In genomic region chr3:134392336-134392983, GRCh38 we compare ENCODE assay signal across 14 cellular contexts. TPM values are rescaled to one million over a fixed set of nuclear protein-coding genes. Genes with fewer than 3 reads are reported as not detected.
DNase-seq lines count a peak whose midpoint lies in the region; ATAC-seq and TF ChIP-seq lines count a peak whose summit lies in the region.
"Had no signal": no experiment of that assay in that cellular context is flagged by ENCODE, and none has a peak within 500 bp of the region (broad histone marks: within the 10 kb centered on the region; RNA-seq: fewer than 3 reads in every experiment).

No MANE protein-coding gene starts in this region.

- H3K27ac ChIP-seq in suprapubic skin = peak overlapping the region; percentile 64
- H3K27ac ChIP-seq in CD4-positive, alpha-beta T cell (ENCODE audit: low read depth, low read length) = no peak overlapping the region
- H3K27ac ChIP-seq: RWPE1 had no signal

- no peaks in the 10 kb centered on the region for H3K9me3 ChIP-seq in T-helper 17 cell (ENCODE audit: control insufficient read depth, low read length, poor library complexity, severe bottlenecking)
- no peaks in the 10 kb centered on the region for H3K9me3 ChIP-seq in suprapubic skin
- no peaks in the 10 kb centered on the region for H3K9me3 ChIP-seq in CD4-positive, alpha-beta T cell (ENCODE audit: control insufficient read depth, low read length)
- H3K9me3 ChIP-seq: sigmoid colon had no signal

- peaks cover 11% of the 10 kb centered on the region for H3K4me1 Mint-ChIP-seq in T-helper 17 cell
- peaks cover 5% of the 10 kb centered on the region for H3K4me1 Mint-ChIP-seq in CD4-positive, alpha-beta T cell (ENCODE audit: low read depth)
- no peaks in the 10 kb centered on the region for H3K4me1 Mint-ChIP-seq in CD14-positive monocyte
- H3K4me1 Mint-ChIP-seq: activated naive CD4-positive, alpha-beta T cell treated with anti-CD3 and anti-CD28 coated beads, Interleukin-2, amount 50 U/mL, for 24 hours had no signal

- POLR2A ChIA-PET in CD4-positive, alpha-beta T cell (lab: Charles Lee) = no interaction called here

- TF ChIP-seq POLR2A in suprapubic skin (IDR thresholded peaks at IDR 0.05) = no peak

- no peak for ATAC-seq in T-helper 17 cell
- ATAC-seq in left cardiac atrium = peak; percentile 86 to 88
- ATAC-seq in CD4-positive, alpha-beta T cell (ENCODE audit: poor library complexity) = no peak
- ATAC-seq: CD8-positive, alpha-beta T cell; naive thymus-derived CD4-positive, alpha-beta T cell had no signal

- H3K36me3 ChIP-seq in suprapubic skin = no peaks in the 10 kb centered on the region
- H3K36me3 ChIP-seq: sigmoid colon had no signal

- no peaks in the 10 kb centered on the region for H3K9me3 Mint-ChIP-seq in CD4-positive, alpha-beta T cell
- H3K9me3 Mint-ChIP-seq in CD14-positive monocyte = peaks cover 0 to 10% (median 5%) of the 10 kb centered on the region in 7 donors
- H3K9me3 Mint-ChIP-seq: activated naive CD4-positive, alpha-beta T cell treated with anti-CD3 and anti-CD28 coated beads, Interleukin-2, amount 50 U/mL, for 24 hours; CD8-positive, alpha-beta T cell; naive thymus-derived CD4-positive, alpha-beta T cell had no signal

- H3K4me3 Mint-ChIP-seq in T-helper 17 cell = no peak overlapping the region
- no peak overlapping the region for H3K4me3 Mint-ChIP-seq in CD4-positive, alpha-beta T cell
- no peak overlapping the region for H3K4me3 Mint-ChIP-seq in CD14-positive monocyte
- H3K4me3 Mint-ChIP-seq: activated naive CD4-positive, alpha-beta T cell treated with anti-CD3 and anti-CD28 coated beads, Interleukin-2, amount 50 U/mL, for 24 hours; CD8-positive, alpha-beta T cell; naive thymus-derived CD4-positive, alpha-beta T cell had no signal

- no peak overlapping the region for H3K4me3 ChIP-seq in suprapubic skin
- H3K4me3 ChIP-seq: dorsolateral prefrontal cortex, sigmoid colon had no signal

- CTCF ChIA-PET in CD4-positive, alpha-beta T cell (lab: Charles Lee) = no interaction called here

- TF ChIP-seq CTCF in suprapubic skin (IDR thresholded peaks at IDR 0.05) (no peak), CD14-positive monocyte (IDR thresholded peaks at IDR 0.05) (no peak)
- no peak for TF ChIP-seq CTCF in CD4-positive, alpha-beta T cell (IDR thresholded peaks at IDR 0.05)

- WGBS in suprapubic skin = 27% methylated on average over 1 of the region's 1 CpG

- intact Hi-C loops in left cardiac atrium (cut with DNase I) (no loop called here), CD14-positive monocyte (cut with micrococcal nuclease) (no loop called here)
- intact Hi-C loops in CD4-positive, alpha-beta T cell (cut with DNase I, micrococcal nuclease) = no loop called here

- H3K36me3 Mint-ChIP-seq in T-helper 17 cell (ENCODE audit: low read depth) = peaks cover 5% of the 10 kb centered on the region
- no peaks in the 10 kb centered on the region for H3K36me3 Mint-ChIP-seq in CD4-positive, alpha-beta T cell (ENCODE audit: low read depth)
- H3K36me3 Mint-ChIP-seq in CD14-positive monocyte = no peaks in the 10 kb centered on the region
- H3K36me3 Mint-ChIP-seq: activated naive CD4-positive, alpha-beta T cell treated with anti-CD3 and anti-CD28 coated beads, Interleukin-2, amount 50 U/mL, for 24 hours; CD8-positive, alpha-beta T cell; naive thymus-derived CD4-positive, alpha-beta T cell had no signal

- no peaks in the 10 kb centered on the region for H3K27me3 ChIP-seq in suprapubic skin
- H3K27me3 ChIP-seq in CD4-positive, alpha-beta T cell (ENCODE audit: control insufficient read depth, insufficient read depth, low read length) = peaks cover 19% of the 10 kb centered on the region
- H3K27me3 ChIP-seq: sigmoid colon had no signal

- H3K27me3 Mint-ChIP-seq in T-helper 17 cell (peaks cover 82% of the 10 kb centered on the region), CD14-positive monocyte (ENCODE audit: low read depth in 3 of 3) (peaks cover 2 to 22% (median 11%) of the 10 kb centered on the region in 3 donors)
- H3K27me3 Mint-ChIP-seq in CD4-positive, alpha-beta T cell = peaks cover 63% of the 10 kb centered on the region

- no peak for TF ChIP-seq EP300 in suprapubic skin (IDR thresholded peaks at IDR 0.05)

- peaks cover 18% of the 10 kb centered on the region for H3K4me1 ChIP-seq in suprapubic skin

- peak overlapping the region; percentile 1 for H3K27ac Mint-ChIP-seq in T-helper 17 cell
- H3K27ac Mint-ChIP-seq in CD4-positive, alpha-beta T cell = no peak overlapping the region
- no peak overlapping the region for H3K27ac Mint-ChIP-seq in CD14-positive monocyte
- H3K27ac Mint-ChIP-seq: activated naive CD4-positive, alpha-beta T cell treated with anti-CD3 and anti-CD28 coated beads, Interleukin-2, amount 50 U/mL, for 24 hours; CD8-positive, alpha-beta T cell; naive thymus-derived CD4-positive, alpha-beta T cell had no signal

- DNase-seq in NCI-H128 (lab: John Stamatoyannopoulos, UW; ENCODE audit: unreplicated experiment) = peak; percentile 63
- DNase-seq in T-helper 17 cell = no peak
- DNase-seq in left cardiac atrium = peak; percentile 55
- DNase-seq in suprapubic skin (ENCODE audit: low spot score in 2 of 2) = peak in 1 of 2 donors; percentile 58
- DNase-seq in CD4-positive, alpha-beta T cell = no peak
- DNase-seq in stimulated activated CD8-positive, alpha-beta memory T cell treated with anti-CD3 and anti-CD28 coated beads, Interleukin-4, amount 100 ng/mL, for 48 hours = no peak
- DNase-seq in CD14-positive monocyte (ENCODE audit: low spot score) = no peak
- DNase-seq: CD8-positive, alpha-beta T cell; dorsolateral prefrontal cortex; naive thymus-derived CD4-positive, alpha-beta T cell; NCI-H2107; sigmoid colon had no signal

RNA-seq across cellular contexts. Expression of gene AMOTL2, which starts 18.2 kb away (rescaled TPM):
- total RNA-seq in T-helper 17 cell (not detected), left cardiac atrium (10 to 100 TPM; 47.9 to 59.3 TPM), suprapubic skin (100 to 1,000 TPM in 2 of 4 donors, 10 to 100 TPM in 2; 80.4 to 118 (median 95.8) TPM)
- not detected for total RNA-seq in CD4-positive, alpha-beta T cell
- polyA plus RNA-seq in CD14-positive monocyte = not detected
- total RNA-seq: CD8-positive, alpha-beta T cell; naive thymus-derived CD4-positive, alpha-beta T cell had no signal

Comparison
In these comparisons a context has a peak if more than half of its experiments do, and no peak if none do; other contexts are left out.
1. DNase-seq: peak in NCI-H128 (single experiment) and left cardiac atrium (single experiment); none in T-helper 17 cell (0 of 3), CD4-positive, alpha-beta T cell (0 of 10), stimulated activated CD8-positive, alpha-beta memory T cell treated with anti-CD3 and anti-CD28 coated beads, Interleukin-4, amount 100 ng/mL, for 48 hours (single experiment) and CD14-positive monocyte (single experiment).
2. ATAC-seq: peak in left cardiac atrium (2 of 2); none in T-helper 17 cell (single experiment) and CD4-positive, alpha-beta T cell (single experiment).
3. RNA of gene AMOTL2, which starts 18.2 kb away (total RNA-seq): 80.4 to 118 TPM in suprapubic skin and 47.9 to 59.3 TPM in left cardiac atrium; not detected in T-helper 17 cell and not detected in CD4-positive, alpha-beta T cell; every median in the first group is over 10 times any median in the second.